ENCODE assay signal across 23 cellular contexts in genomic region chr17:71883258-71883657, GRCh38.
"Had no signal": no experiment of that assay in that cellular context is flagged by ENCODE, and none has a peak within 500 bp of the region (broad histone marks: within the 10 kb centered on the region; RNA-seq: fewer than 3 reads in every experiment).

No MANE protein-coding gene starts in this region.

- H3K4me1 Mint-ChIP-seq: naive thymus-derived CD8-positive, alpha-beta T cell; stimulated activated naive B cell treated with anti-CD40 and anti-IgM and Interleukin-4, amounts not matched to agents 10 μg/mL and 1 μg/mL and 100 μg/mL, for 72 hours; stimulated activated naive CD8-positive, alpha-beta T cell treated with anti-CD3 and anti-CD28 coated beads, Interleukin-15, amount 100 ng/mL, for 72 hours had no signal

- H3K9me3 ChIP-seq: heart left ventricle, mucosa of descending colon, ovary, right atrium auricular region, sigmoid colon, testis, tibial nerve, upper lobe of right lung had no signal

- H3K27ac ChIP-seq: dorsolateral prefrontal cortex, heart left ventricle, ovary, right atrium auricular region, sigmoid colon, skin epidermis, testis, tibial nerve, upper lobe of right lung had no signal

- H3K27me3 Mint-ChIP-seq: stimulated activated naive B cell treated with anti-CD40 and anti-IgM and Interleukin-4, amounts not matched to agents 10 μg/mL and 1 μg/mL and 100 μg/mL, for 72 hours; stimulated activated naive CD8-positive, alpha-beta T cell treated with anti-CD3 and anti-CD28 coated beads, Interleukin-15, amount 100 ng/mL, for 72 hours had no signal

- H3K27me3 ChIP-seq: dorsolateral prefrontal cortex, ovary, right atrium auricular region, sigmoid colon, testis, tibial nerve, upper lobe of right lung had no signal

- DNase-seq: cortex of kidney; dorsolateral prefrontal cortex; effector CD8-positive, alpha-beta T cell; heart left ventricle; hippocampal formation; kidney glomerular epithelial cell; mucosa of descending colon; naive thymus-derived CD8-positive, alpha-beta T cell; nucleus accumbens; ovary; sigmoid colon; stimulated activated CD4-positive, alpha-beta T cell treated with anti-CD3 and anti-CD28 coated beads, Interleukin-2, amount 100 ng/mL, for 24 hours; stimulated activated CD4-positive, alpha-beta T cell treated with anti-CD3 and anti-CD28 coated beads, Interleukin-4, amount 100 ng/mL, for 4 hours; stimulated activated naive B cell treated with anti-CD40 and anti-IgM and Interleukin-4, amounts not matched to agents 10 μg/mL and 1 μg/mL and 100 μg/mL, for 72 hours; stimulated activated naive CD8-positive, alpha-beta T cell treated with anti-CD3 and anti-CD28 coated beads, Interleukin-15, amount 100 ng/mL, for 72 hours; testis; upper lobe of right lung had no signal

- H3K4me3 ChIP-seq: dorsolateral prefrontal cortex, heart left ventricle, mucosa of descending colon, ovary, right atrium auricular region, sigmoid colon, skin epidermis, testis, tibial nerve, upper lobe of right lung had no signal

- FAIRE-seq: frontal cortex had no signal

- H3K4me1 ChIP-seq: heart left ventricle, right atrium auricular region, sigmoid colon, testis, tibial nerve, upper lobe of right lung had no signal

- H3K36me3 Mint-ChIP-seq: stimulated activated naive B cell treated with anti-CD40 and anti-IgM and Interleukin-4, amounts not matched to agents 10 μg/mL and 1 μg/mL and 100 μg/mL, for 72 hours had no signal

- H3K4me3 Mint-ChIP-seq: naive thymus-derived CD8-positive, alpha-beta T cell; neural crest cell; stimulated activated naive B cell treated with anti-CD40 and anti-IgM and Interleukin-4, amounts not matched to agents 10 μg/mL and 1 μg/mL and 100 μg/mL, for 72 hours; stimulated activated naive CD8-positive, alpha-beta T cell treated with anti-CD3 and anti-CD28 coated beads, Interleukin-15, amount 100 ng/mL, for 72 hours had no signal

- H3K36me3 ChIP-seq: heart left ventricle, ovary, right atrium auricular region, sigmoid colon, tibial nerve, upper lobe of right lung had no signal

- ATAC-seq: esophagus mucosa; heart left ventricle; mucosa of descending colon; naive thymus-derived CD8-positive, alpha-beta T cell; stimulated activated naive B cell treated with anti-CD40 and anti-IgM and Interleukin-4, amounts not matched to agents 10 μg/mL and 1 μg/mL and 100 μg/mL, for 72 hours; stimulated activated naive CD8-positive, alpha-beta T cell treated with anti-CD3 and anti-CD28 coated beads, Interleukin-15, amount 100 ng/mL, for 72 hours; upper lobe of right lung had no signal

- H3K27ac Mint-ChIP-seq: naive thymus-derived CD8-positive, alpha-beta T cell; stimulated activated naive B cell treated with anti-CD40 and anti-IgM and Interleukin-4, amounts not matched to agents 10 μg/mL and 1 μg/mL and 100 μg/mL, for 72 hours; stimulated activated naive CD8-positive, alpha-beta T cell treated with anti-CD3 and anti-CD28 coated beads, Interleukin-15, amount 100 ng/mL, for 72 hours had no signal
